8 cellular contexts compared by ENCODE assay signal in genomic region chr6:166999845-167000253, GRCh38. TPM values are rescaled to one million over a fixed set of nuclear protein-coding genes. Genes with fewer than 3 reads are reported as not detected.
DNase-seq lines count a peak whose midpoint lies in the region; ATAC-seq, FAIRE-seq and TF ChIP-seq lines count a peak whose summit lies in the region.

No MANE protein-coding gene starts in this region.

- H3K4me3 ChIP-seq in CD4-positive, CD25-positive, alpha-beta regulatory T cell (ENCODE audit: low read depth, low read length), result peak overlapping the region; percentile 86
- peak overlapping the region; percentile 97 for H3K4me3 ChIP-seq in bronchial epithelial cell (ENCODE audit: low read depth, low read length)

- DNase-seq in CD4-positive, CD25-positive, alpha-beta regulatory T cell, result peak in 2 of 3 donors; percentile 20 to 26
- DNase-seq in bronchial epithelial cell (ENCODE audit: low read depth) (no peak), mesothelial cell of epicardium (ENCODE audit: low spot score in 2 of 2, unreplicated experiment in 2 of 2) (no peak), NCI-H524 (lab: John Stamatoyannopoulos, UW) (no peak), NCI-H2081 treated with DMSO at 0.1 percent for 48 hours (lab: John Stamatoyannopoulos, UW) (no peak), GOT3 (lab: John Stamatoyannopoulos, UW) (no peak), DMS79 treated with DMSO at 0.1 percent for 48 hours (lab: John Stamatoyannopoulos, UW) (no peak)

- peaks cover 14% of the 10 kb centered on the region for H3K36me3 ChIP-seq in CD4-positive, CD25-positive, alpha-beta regulatory T cell (ENCODE audit: control insufficient read depth, insufficient read depth, low read length)
- H3K36me3 ChIP-seq in KOPT-K1 (ENCODE audit: insufficient read depth, low read length), result peaks cover 64% of the 10 kb centered on the region
- no peaks in the 10 kb centered on the region for H3K36me3 ChIP-seq in bronchial epithelial cell (ENCODE audit: control insufficient read depth, insufficient read depth, low read length)

- H3K27me3 Mint-ChIP-seq in CD4-positive, CD25-positive, alpha-beta regulatory T cell, result no peaks in the 10 kb centered on the region
- no peaks in the 10 kb centered on the region for H3K27me3 Mint-ChIP-seq in mesothelial cell of epicardium (ENCODE audit: low read depth)

- no peaks in the 10 kb centered on the region for H3K9me3 ChIP-seq in CD4-positive, CD25-positive, alpha-beta regulatory T cell (ENCODE audit: control insufficient read depth in 2 of 2, low read length in 2 of 2)
- no peaks in the 10 kb centered on the region for H3K9me3 ChIP-seq in KOPT-K1 (ENCODE audit: insufficient read depth, low read length, poor library complexity, severe bottlenecking)

- peak overlapping the region; percentile 79 for H3K27ac ChIP-seq in CD4-positive, CD25-positive, alpha-beta regulatory T cell (ENCODE audit: insufficient read depth, low read length, poor library complexity, severe bottlenecking)
- peak overlapping the region; percentile 89 for H3K27ac ChIP-seq in KOPT-K1 (ENCODE audit: low read depth, low read length, poor library complexity, severe bottlenecking)

- ATAC-seq in CD4-positive, CD25-positive, alpha-beta regulatory T cell (ENCODE audit: low read depth in 2 of 2), result no peak

- peak overlapping the region; percentile 92 to 97 (median 94) for H3K4me3 Mint-ChIP-seq in CD4-positive, CD25-positive, alpha-beta regulatory T cell
- H3K4me3 Mint-ChIP-seq in mesothelial cell of epicardium, result peak overlapping the region; percentile 86

- H3K27ac Mint-ChIP-seq in CD4-positive, CD25-positive, alpha-beta regulatory T cell, result peak overlapping the region; percentile 78 to 85 (median 83)
- H3K27ac Mint-ChIP-seq in mesothelial cell of epicardium, result peak overlapping the region; percentile 83

- TF ChIP-seq CTCF in bronchial epithelial cell (IDR thresholded peaks at IDR 0.05; ENCODE audit: insufficient read depth, low read length, severe bottlenecking), result no peak
- TF ChIP-seq CTCF in mesothelial cell of epicardium (IDR thresholded peaks at IDR 0.05; ENCODE audit: unreplicated experiment), result no peak

- H3K9me3 Mint-ChIP-seq in CD4-positive, CD25-positive, alpha-beta regulatory T cell, result no peaks in the 10 kb centered on the region
- no peaks in the 10 kb centered on the region for H3K9me3 Mint-ChIP-seq in mesothelial cell of epicardium

- H3K4me1 Mint-ChIP-seq in CD4-positive, CD25-positive, alpha-beta regulatory T cell, result peaks cover 30 to 46% (median 35%) of the 10 kb centered on the region in 4 donors
- H3K4me1 Mint-ChIP-seq in mesothelial cell of epicardium, result peaks cover 30% of the 10 kb centered on the region

- H3K4me1 ChIP-seq in CD4-positive, CD25-positive, alpha-beta regulatory T cell (ENCODE audit: control insufficient read depth, insufficient read depth, low read length, poor library complexity, severe bottlenecking), result peaks cover 36% of the 10 kb centered on the region

- FAIRE-seq in bronchial epithelial cell (lab: Jason Lieb, UNC), result no peak

- no peaks in the 10 kb centered on the region for H3K27me3 ChIP-seq in CD4-positive, CD25-positive, alpha-beta regulatory T cell (ENCODE audit: control insufficient read depth, insufficient read depth, low read length)
- no peaks in the 10 kb centered on the region for H3K27me3 ChIP-seq in bronchial epithelial cell (ENCODE audit: control insufficient read depth, insufficient read depth, low read length)

- peaks cover 6% of the 10 kb centered on the region for H3K36me3 Mint-ChIP-seq in CD4-positive, CD25-positive, alpha-beta regulatory T cell
- peaks cover 2% of the 10 kb centered on the region for H3K36me3 Mint-ChIP-seq in mesothelial cell of epicardium

RNA-seq across cellular contexts. Expression of gene CEP43, which starts 0.7 kb away (rescaled TPM):
- total RNA-seq in CD4-positive, CD25-positive, alpha-beta regulatory T cell, result 32.5 TPM
- 1 to 10 TPM; 5.6 to 9.8 (median 7.4) TPM for polyA plus RNA-seq in CD4-positive, CD25-positive, alpha-beta regulatory T cell
- total RNA-seq in bronchial epithelial cell (11.8 and 14.0 TPM in 2 replicates), mesothelial cell of epicardium (24.9 to 27.9 TPM (median 27.5 TPM) in 3 replicates)

RNA-seq across cellular contexts. Expression of gene RNASET2, which starts 43.5 kb away (rescaled TPM):
- total RNA-seq in CD4-positive, CD25-positive, alpha-beta regulatory T cell, result 213 TPM
- polyA plus RNA-seq in CD4-positive, CD25-positive, alpha-beta regulatory T cell, result 100 to 1,000 TPM; 361 to 410 (median 381) TPM
- total RNA-seq in bronchial epithelial cell (13.2 and 15.0 TPM in 2 replicates), mesothelial cell of epicardium (37.0 to 42.3 TPM (median 41.5 TPM) in 3 replicates)

Comparison
In these comparisons a context has a peak if more than half of its experiments do, and no peak if none do; other contexts are left out.
1. DNase-seq: peak in CD4-positive, CD25-positive, alpha-beta regulatory T cell (2 of 3); none in bronchial epithelial cell (single experiment), mesothelial cell of epicardium (0 of 2), NCI-H524 (0 of 2), NCI-H2081 treated with DMSO at 0.1 percent for 48 hours (single experiment), GOT3 (single experiment) and DMS79 treated with DMSO at 0.1 percent for 48 hours (single experiment).